ENCODE assay signal across 8 cellular contexts in genomic region chr7:32941996-32942782, GRCh38. TPM values are rescaled to one million over a fixed set of nuclear protein-coding genes. Genes with fewer than 3 reads are reported as not detected.
DNase-seq lines count a peak whose midpoint lies in the region; ATAC-seq lines count a peak whose summit lies in the region.

No MANE protein-coding gene starts in this region.

- ATAC-seq in GM18519 (IDR thresholded peaks at IDR 0.05; ENCODE audit: low FRiP score, unreplicated experiment) (peak; percentile 38), HG03039 (IDR thresholded peaks at IDR 0.05; ENCODE audit: unreplicated experiment) (peak; percentile 59), memory B cell (ENCODE audit: low read depth) (peak; percentile 82)

- peaks cover 7% of the 10 kb centered on the region for H3K27me3 Mint-ChIP-seq in activated CD4-positive, alpha-beta memory T cell treated with anti-CD3 and anti-CD28 coated beads, Interleukin-2, amount 10 ng/mL, durations not matched to agents 7 days and 5 days
- H3K27me3 Mint-ChIP-seq in memory B cell = no peaks in the 10 kb centered on the region

- CTCF ChIA-PET in activated CD4-positive, alpha-beta memory T cell treated with anti-CD3 and anti-CD28 coated beads, Interleukin-2, amount 10 ng/mL, durations not matched to agents 7 days and 5 days (lab: Charles Lee) = interaction anchor here (1.0 to 4.0 kb wide), 13 partner anchors 12 to 166 kb away, joined by 3 to 67 read pairs (median 6); partner anchors contain the start of genes KBTBD2 and NT5C3A

- peaks cover 7% of the 10 kb centered on the region for H3K9me3 Mint-ChIP-seq in activated CD4-positive, alpha-beta memory T cell treated with anti-CD3 and anti-CD28 coated beads, Interleukin-2, amount 10 ng/mL, durations not matched to agents 7 days and 5 days
- no peaks in the 10 kb centered on the region for H3K9me3 Mint-ChIP-seq in memory B cell

- H3K36me3 Mint-ChIP-seq in activated CD4-positive, alpha-beta memory T cell treated with anti-CD3 and anti-CD28 coated beads, Interleukin-2, amount 10 ng/mL, durations not matched to agents 7 days and 5 days (ENCODE audit: low read depth) = peaks cover 17% of the 10 kb centered on the region
- H3K36me3 Mint-ChIP-seq in memory B cell = peaks cover 8% of the 10 kb centered on the region

- POLR2A ChIA-PET in activated CD4-positive, alpha-beta memory T cell treated with anti-CD3 and anti-CD28 coated beads, Interleukin-2, amount 10 ng/mL, durations not matched to agents 7 days and 5 days (lab: Charles Lee) = interaction anchor here (1.2 to 4.5 kb wide), 4 partner anchors 16 to 96 kb away, joined by 4 to 70 read pairs (median 4); partner anchors contain the start of genes FKBP9 and KBTBD2

- H3K4me1 Mint-ChIP-seq in activated CD4-positive, alpha-beta memory T cell treated with anti-CD3 and anti-CD28 coated beads, Interleukin-2, amount 10 ng/mL, durations not matched to agents 7 days and 5 days = peaks cover 20% of the 10 kb centered on the region
- peaks cover 9% of the 10 kb centered on the region for H3K4me1 Mint-ChIP-seq in memory B cell

- peak overlapping the region; percentile 54 for H3K27ac Mint-ChIP-seq in activated CD4-positive, alpha-beta memory T cell treated with anti-CD3 and anti-CD28 coated beads, Interleukin-2, amount 10 ng/mL, durations not matched to agents 7 days and 5 days
- H3K27ac Mint-ChIP-seq in memory B cell = peak overlapping the region; percentile 85

- H3K4me3 Mint-ChIP-seq in activated CD4-positive, alpha-beta memory T cell treated with anti-CD3 and anti-CD28 coated beads, Interleukin-2, amount 10 ng/mL, durations not matched to agents 7 days and 5 days = peak overlapping the region; percentile 90
- peak overlapping the region; percentile 99 for H3K4me3 Mint-ChIP-seq in memory B cell

- DNase-seq in A172 (ENCODE audit: low spot score) (peak; percentile 53), NCI-H69 (lab: John Stamatoyannopoulos, UW) (peak; percentile 80), memory B cell (ENCODE audit: low spot score in 2 of 2) (peak; percentile 65 to 67)
- peak; percentile 60 for DNase-seq in activated CD4-positive, alpha-beta memory T cell treated with anti-CD3 and anti-CD28 coated beads, Interleukin-2, amount 10 ng/mL, durations not matched to agents 7 days and 5 days
- peak; percentile 14 for DNase-seq in effector CD8-positive, alpha-beta T cell (lab: John Stamatoyannopoulos, UW)
- DNase-seq in stimulated activated CD8-positive, alpha-beta memory T cell treated with anti-CD3 and anti-CD28 coated beads, Interleukin-15, amount 100 ng/mL, for 4 hours (ENCODE audit: low read depth in 2 of 2) = peak; percentile 45 to 49

RNA-seq across cellular contexts. Expression of gene FKBP9, which starts 15.1 kb away (rescaled TPM):
- 230 and 277 TPM in 2 replicates for total RNA-seq in A172 (2014; rRNA removed; shearing (Covaris generic))
- total RNA-seq in activated CD4-positive, alpha-beta memory T cell treated with anti-CD3 and anti-CD28 coated beads, Interleukin-2, amount 10 ng/mL, durations not matched to agents 7 days and 5 days = 1 to 10 TPM in 1 of 2 experiments, under 1 TPM in 1; 0.98 to 1.2 TPM

RNA-seq across cellular contexts. Expression of gene KBTBD2, which starts 50.6 kb away (rescaled TPM):
- total RNA-seq in A172 (2014; rRNA removed; shearing (Covaris generic)) = 53.8 and 60.2 TPM in 2 replicates
- total RNA-seq in activated CD4-positive, alpha-beta memory T cell treated with anti-CD3 and anti-CD28 coated beads, Interleukin-2, amount 10 ng/mL, durations not matched to agents 7 days and 5 days = 10 to 100 TPM; 43.8 to 45.6 TPM

Comparison
In these comparisons a context has a peak if more than half of its experiments do, and no peak if none do; other contexts are left out.
1. Peak in every context shown above with its lines: DNase-seq and ATAC-seq.
2. DNase-seq: peak in every context shown above with its lines; median percentile 80 in NCI-H69; 66 in memory B cell; 60 in activated CD4-positive, alpha-beta memory T cell treated with anti-CD3 and anti-CD28 coated beads, Interleukin-2, amount 10 ng/mL, durations not matched to agents 7 days and 5 days; 53 in A172; 47 in stimulated activated CD8-positive, alpha-beta memory T cell treated with anti-CD3 and anti-CD28 coated beads, Interleukin-15, amount 100 ng/mL, for 4 hours; 14 in effector CD8-positive, alpha-beta T cell.
3. RNA of gene FKBP9, which starts 15.1 kb away (total RNA-seq): 230 to 277 TPM in A172; 0.98 to 1.2 TPM in activated CD4-positive, alpha-beta memory T cell treated with anti-CD3 and anti-CD28 coated beads, Interleukin-2, amount 10 ng/mL, durations not matched to agents 7 days and 5 days; every median in the first group is over 100 times any median in the second.